In the genomic region with DNA sequence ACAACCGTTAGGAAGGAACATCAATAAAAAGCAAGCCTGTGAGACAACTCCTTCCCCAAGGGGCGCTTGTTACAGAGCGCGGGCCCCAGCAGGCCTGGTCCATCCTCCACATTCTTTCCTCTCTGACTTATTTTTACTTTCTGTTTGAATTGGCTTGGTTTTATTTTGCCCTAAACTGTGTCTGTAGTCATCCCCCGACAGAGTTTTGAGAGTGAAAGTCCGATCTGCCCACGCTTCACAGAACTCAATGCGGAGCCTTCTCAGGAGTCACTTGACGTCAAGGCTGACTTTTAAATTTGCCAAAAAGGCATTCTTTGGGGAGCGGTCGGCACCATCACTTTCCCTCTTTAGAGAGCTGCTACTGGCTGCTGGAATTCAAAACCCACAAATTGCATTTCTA, we compare ENCODE assay signal across 8 cellular contexts.
DNase-seq lines count a peak whose midpoint lies in the region; ATAC-seq and TF ChIP-seq lines count a peak whose summit lies in the region.

No MANE protein-coding gene starts in this region.

- H3K27me3 ChIP-seq in hepatocyte = no peaks in the 10 kb centered on the region

- no peak overlapping the region for H2AFZ ChIP-seq in hepatocyte

- WGBS in hepatocyte (ENCODE audit: low lambda C conversion rate, missing lambda C conversion rate) = 67% methylated on average over 11 of the region's 11 CpGs

- peaks cover 18% of the 10 kb centered on the region for H3K9me3 Mint-ChIP-seq in activated naive CD4-positive, alpha-beta T cell treated with anti-CD3 and anti-CD28 coated beads, Interleukin-2, amount 10 ng/mL, durations not matched to agents 7 days and 5 days

- H3K4me2 ChIP-seq in hepatocyte = peak overlapping the region; percentile 11

- ATAC-seq in GM19463 (IDR thresholded peaks at IDR 0.05; ENCODE audit: unreplicated experiment) = peak; percentile 98
- ATAC-seq in HG03565 (IDR thresholded peaks at IDR 0.05; ENCODE audit: unreplicated experiment) = peak; percentile 99

- peak overlapping the region; percentile 89 for H3K27ac Mint-ChIP-seq in activated naive CD4-positive, alpha-beta T cell treated with anti-CD3 and anti-CD28 coated beads, Interleukin-2, amount 10 ng/mL, durations not matched to agents 7 days and 5 days

- H3K27ac ChIP-seq in hepatocyte = peak overlapping the region; percentile 62

- no peaks in the 10 kb centered on the region for H4K20me1 ChIP-seq in hepatocyte (ENCODE audit: insufficient read depth, poor library complexity, severe bottlenecking)

- peak overlapping the region; percentile 45 for H3K4me3 Mint-ChIP-seq in activated naive CD4-positive, alpha-beta T cell treated with anti-CD3 and anti-CD28 coated beads, Interleukin-2, amount 10 ng/mL, durations not matched to agents 7 days and 5 days

- H3K9me2 ChIP-seq in hepatocyte (replicated peaks; ENCODE audit: insufficient read depth) = no peaks in the 10 kb centered on the region

- no peaks in the 10 kb centered on the region for H3K36me3 ChIP-seq in hepatocyte (replicated peaks; ENCODE audit: insufficient read depth, low read depth)

- no peaks in the 10 kb centered on the region for H3K27me3 Mint-ChIP-seq in activated naive CD4-positive, alpha-beta T cell treated with anti-CD3 and anti-CD28 coated beads, Interleukin-2, amount 10 ng/mL, durations not matched to agents 7 days and 5 days

- no peak overlapping the region for H3K4me3 ChIP-seq in hepatocyte

- DNase-seq in AG08396 (ENCODE audit: low spot score) (peak; percentile 85), hepatocyte (ENCODE audit: low spot score) (peak; percentile 14), SW 1271 (lab: John Stamatoyannopoulos, UW) (no peak), NCI-H2107 (lab: John Stamatoyannopoulos, UW) (no peak)
- peak; percentile 72 for DNase-seq in activated naive CD4-positive, alpha-beta T cell treated with anti-CD3 and anti-CD28 coated beads, Interleukin-2, amount 10 ng/mL, durations not matched to agents 7 days and 5 days
- DNase-seq in stimulated activated CD4-positive, alpha-beta T cell treated with anti-CD3 and anti-CD28 coated beads, Interleukin-4, amount 100 ng/mL, for 48 hours (ENCODE audit: low read depth in 2 of 2) = peak; percentile 49 to 76

- TF ChIP-seq CTCF in hepatocyte (IDR thresholded peaks at IDR 0.05; ENCODE audit: poor library complexity) = no peak

- H3K79me2 ChIP-seq in hepatocyte = no peaks in the 10 kb centered on the region

- CTCF ChIA-PET in activated naive CD4-positive, alpha-beta T cell treated with anti-CD3 and anti-CD28 coated beads, Interleukin-2, amount 10 ng/mL, durations not matched to agents 7 days and 5 days (lab: Charles Lee) = interaction anchor here (0.6 to 1.3 kb wide), 3 partner anchors 13 to 692 kb away, joined by 3 to 4 read pairs (median 3); no protein-coding TSS in a partner anchor

- H3K4me1 Mint-ChIP-seq in activated naive CD4-positive, alpha-beta T cell treated with anti-CD3 and anti-CD28 coated beads, Interleukin-2, amount 10 ng/mL, durations not matched to agents 7 days and 5 days = peaks cover 54% of the 10 kb centered on the region

- no peaks in the 10 kb centered on the region for H3K4me1 ChIP-seq in hepatocyte (ENCODE audit: insufficient read depth)

- no peaks in the 10 kb centered on the region for H3K9me3 ChIP-seq in hepatocyte (ENCODE audit: low read depth)

- H3K36me3 Mint-ChIP-seq in activated naive CD4-positive, alpha-beta T cell treated with anti-CD3 and anti-CD28 coated beads, Interleukin-2, amount 10 ng/mL, durations not matched to agents 7 days and 5 days = peaks cover 14% of the 10 kb centered on the region

Comparison
In these comparisons a context has a peak if more than half of its experiments do, and no peak if none do; other contexts are left out.
1. DNase-seq: peak in AG08396 (single experiment), activated naive CD4-positive, alpha-beta T cell treated with anti-CD3 and anti-CD28 coated beads, Interleukin-2, amount 10 ng/mL, durations not matched to agents 7 days and 5 days (single experiment), hepatocyte (single experiment) and stimulated activated CD4-positive, alpha-beta T cell treated with anti-CD3 and anti-CD28 coated beads, Interleukin-4, amount 100 ng/mL, for 48 hours (2 of 2); none in SW 1271 (0 of 2) and NCI-H2107 (single experiment).